In the genomic region with DNA sequence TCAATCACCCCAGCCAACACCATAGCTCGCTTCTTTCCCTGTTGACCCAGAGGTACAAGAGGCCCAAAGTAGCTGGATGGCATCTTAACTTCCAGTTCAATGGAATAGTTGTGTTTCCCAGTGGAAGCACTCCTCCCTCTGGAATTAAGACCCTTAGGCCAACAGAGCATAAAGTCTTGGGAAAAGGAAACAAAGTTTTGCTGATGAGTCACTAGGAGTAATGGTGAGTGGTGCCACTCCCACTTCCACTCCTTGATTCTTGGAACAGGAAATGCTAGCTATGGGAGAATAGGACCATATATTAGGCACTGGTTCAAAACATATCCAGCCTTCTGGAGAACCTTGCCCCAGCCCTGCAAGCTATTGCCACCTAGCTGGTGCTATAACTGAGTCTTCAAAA, we compare ENCODE assay signal across 20 cellular contexts. TPM values are rescaled to one million over a fixed set of nuclear protein-coding genes. Genes with fewer than 3 reads are reported as not detected.
DNase-seq lines count a peak whose midpoint lies in the region; ATAC-seq and TF ChIP-seq lines count a peak whose summit lies in the region.
"Had no signal": no experiment of that assay in that cellular context is flagged by ENCODE, and none has a peak within 500 bp of the region (broad histone marks: within the 10 kb centered on the region; RNA-seq: fewer than 3 reads in every experiment).

No MANE protein-coding gene starts in this region.

- H3K27me3 ChIP-seq in right atrium auricular region: no peaks in the 10 kb centered on the region
- H3K27me3 ChIP-seq: uterus had no signal

- no peaks in the 10 kb centered on the region for H3K9me3 ChIP-seq in mucosa of descending colon
- H3K9me3 ChIP-seq in right atrium auricular region: no peaks in the 10 kb centered on the region
- H3K9me3 ChIP-seq: uterus had no signal

- H3K36me3 ChIP-seq in mucosa of descending colon (ENCODE audit: low read depth): no peaks in the 10 kb centered on the region
- H3K36me3 ChIP-seq in right atrium auricular region: no peaks in the 10 kb centered on the region
- H3K36me3 ChIP-seq: uterus had no signal

- DNase-seq in ELR (ENCODE audit: low read depth) (peak; percentile 73), NCI-H226 (peak; percentile 82), epithelial cell of prostate (ENCODE audit: low read depth, low spot score) (peak; percentile 16), mucosa of descending colon (peak in 1 of 3 donors; percentile 10), right atrium auricular region (ENCODE audit: low spot score) (no peak), NOMO-1 treated with dmso at 0.1 percent for 144 hours (lab: John Stamatoyannopoulos, UW; ENCODE audit: unreplicated experiment) (no peak)
- no peak for DNase-seq in activated T-cell treated with anti-CD3 and anti-CD28 coated beads, Interleukin-2, amount 50 U/mL, for 1 hour
- DNase-seq: activated naive CD4-positive, alpha-beta T cell treated with anti-CD3 and anti-CD28 coated beads, Interleukin-2, amount 10 ng/mL, durations not matched to agents 7 days and 5 days; activated T-cell treated with anti-CD3 and anti-CD28 coated beads, Interleukin-2, amount 50 U/mL, for 24 hours; dorsolateral prefrontal cortex; hippocampal formation; left ventricle myocardium superior; NCI-H1092 treated with DMSO at 0.1 percent for 48 hours; NCI-H2171; occipital lobe; RPMI8226; uterus had no signal

- intact Hi-C loops in mucosa of descending colon (cut with DNase I, micrococcal nuclease): no loop called here

- H3K4me3 ChIP-seq in mucosa of descending colon: no peak overlapping the region
- H3K4me3 ChIP-seq in right atrium auricular region: no peak overlapping the region
- H3K4me3 ChIP-seq: dorsolateral prefrontal cortex, K562, uterus had no signal

- ATAC-seq in mucosa of descending colon (peak; percentile 86), HG03139 (IDR thresholded peaks at IDR 0.05; ENCODE audit: unreplicated experiment) (no peak)
- ATAC-seq: K562, left ventricle myocardium superior, sciatic nerve had no signal

- TF ChIP-seq CTCF in mucosa of descending colon (IDR thresholded peaks at IDR 0.05): no peak
- TF ChIP-seq CTCF in right atrium auricular region (IDR thresholded peaks at IDR 0.05): no peak

- H3K4me1 ChIP-seq in mucosa of descending colon (ENCODE audit: low read depth) (no peaks in the 10 kb centered on the region), right atrium auricular region (no peaks in the 10 kb centered on the region)
- H3K4me1 ChIP-seq: uterus had no signal

- no peak overlapping the region for H3K27ac ChIP-seq in epithelial cell of prostate
- no peak overlapping the region for H3K27ac ChIP-seq in right atrium auricular region
- H3K27ac ChIP-seq: dorsolateral prefrontal cortex, uterus had no signal

RNA-seq across cellular contexts. Expression of a gene that starts 44.7 kb away (rescaled TPM):
- under 1 TPM in 2 of 3 donors, not detected in 1; 0.14 to 0.51 TPM for total RNA-seq in mucosa of descending colon
- 1 to 10 TPM in 1 of 2 donors, under 1 TPM in 1; 0.74 to 1.3 TPM for total RNA-seq in right atrium auricular region
- total RNA-seq: K562, occipital lobe, uterus had no signal

Comparison
In these comparisons a context has a peak if more than half of its experiments do, and no peak if none do; other contexts are left out.
1. DNase-seq: peak in ELR (single experiment), NCI-H226 (single experiment) and epithelial cell of prostate (single experiment); none in activated T-cell treated with anti-CD3 and anti-CD28 coated beads, Interleukin-2, amount 50 U/mL, for 1 hour (single experiment), right atrium auricular region (single experiment) and NOMO-1 treated with dmso at 0.1 percent for 144 hours (single experiment).